1 cellular context compared by ENCODE assay signal in genomic region chr12:52790427-52791270, GRCh38.
A peak's percentile ranks its signal among the peaks of the same experiment; 100 is the strongest.
TF ChIP-seq lines count a peak whose summit lies in the region.

No MANE protein-coding gene starts in this region.

TF ChIP-seq in HepG2, 621 proteins besides CTCF, POLR2A, EP300 and RAD21:
- TF ChIP-seq EZH2 (conservative IDR thresholded peaks at IDR 0.05; ENCODE audit: low read depth, low read length) (0 out of 2 replicates have a peak, but pooled peaks have one; percentile 64), ZNF761 (CRISPR knock-in tag; conservative IDR thresholded peaks at IDR 0.05) (no peak)
